ENCODE assay signal across 1 cellular context in genomic region chr16:10182186-10182683, GRCh38.
TF ChIP-seq lines count a peak whose summit lies in the region.

Gene GRIN2A, minus strand, starts transcription at chr16:10182428. Its CDS starts 2,017 bp downstream, at chr16:10180411.

TF ChIP-seq in IMR-90, 13 proteins besides CTCF, POLR2A, EP300 and RAD21:
- TF ChIP-seq ELK1 (IDR thresholded peaks at IDR 0.05; ENCODE audit: borderline replicate concordance, low read depth, low read length), result no peak
- no peak for TF ChIP-seq RCOR1 (IDR thresholded peaks at IDR 0.05; ENCODE audit: insufficient replicate concordance, low read length)
- TF ChIP-seq USF2 (IDR thresholded peaks at IDR 0.05; ENCODE audit: low read depth, low read length), result no peak
- TF ChIP-seq NFE2L2 (IDR thresholded peaks at IDR 0.05; ENCODE audit: low read depth, low read length), result no peak
- no peak for TF ChIP-seq MAZ (IDR thresholded peaks at IDR 0.05; ENCODE audit: borderline replicate concordance, low read depth, low read length)
- TF ChIP-seq MAFK (IDR thresholded peaks at IDR 0.05; ENCODE audit: low read depth, low read length), result no peak
- TF ChIP-seq CHD1 (IDR thresholded peaks at IDR 0.05; ENCODE audit: low read depth, low read length), result no peak
- no peak for TF ChIP-seq RFX5 (IDR thresholded peaks at IDR 0.05; ENCODE audit: low read depth, low read length)
- TF ChIP-seq SMC3 (IDR thresholded peaks at IDR 0.05; ENCODE audit: low read depth, low read length), result no peak
- TF ChIP-seq MXI1 (IDR thresholded peaks at IDR 0.05; ENCODE audit: borderline replicate concordance, low read depth, low read length), result no peak
